ENCODE assay signal across 12 cellular contexts in genomic region chr12:94753071-94753779, GRCh38.
A peak's percentile ranks its signal among the peaks of the same experiment; 100 is the strongest.
DNase-seq lines count a peak whose midpoint lies in the region; ATAC-seq and TF ChIP-seq lines count a peak whose summit lies in the region.
"Had no signal": no experiment of that assay in that cellular context is flagged by ENCODE, and none has a peak within 500 bp of the region (broad histone marks: within the 10 kb centered on the region; RNA-seq: fewer than 3 reads in every experiment).

No MANE protein-coding gene starts in this region.

- H3K36me3 Mint-ChIP-seq in immature natural killer cell = no peaks in the 10 kb centered on the region

- peak; percentile 5 for TF ChIP-seq CTCF in astrocyte of the cerebellum (IDR thresholded peaks at IDR 0.05; ENCODE audit: low read depth, low read length, missing control alignments)

- in situ Hi-C loops in astrocyte of the cerebellum (cut with HindIII; ENCODE audit: low sequenced_read_pairs) = no loop called here

- H3K4me3 Mint-ChIP-seq in immature natural killer cell = peak overlapping the region in 1 of 5 donors; percentile 12
- H3K4me3 Mint-ChIP-seq: naive B cell had no signal

- ATAC-seq in sciatic nerve = peak; percentile 84
- no peak for ATAC-seq in HG03139 (IDR thresholded peaks at IDR 0.05; ENCODE audit: unreplicated experiment)

- intact Hi-C loops in sciatic nerve (cut with DNase I) = no loop called here

- H3K4me1 Mint-ChIP-seq in immature natural killer cell = peaks cover 10 to 17% of the 10 kb centered on the region in 2 donors

- peak; percentile 19 for DNase-seq in NCI-H2196 (lab: John Stamatoyannopoulos, UW; ENCODE audit: unreplicated experiment)
- DNase-seq in NCI-H2196 treated with DMSO at 0.1 percent for 48 hours (lab: John Stamatoyannopoulos, UW; ENCODE audit: unreplicated experiment) = no peak
- DNase-seq in astrocyte of the cerebellum (ENCODE audit: low read depth) = no peak
- peak; percentile 16 to 28 (median 27) for DNase-seq in immature natural killer cell
- DNase-seq in sciatic nerve (ENCODE audit: low spot score) = no peak
- no peak for DNase-seq in NCI-H345 treated with DMSO at 0.1 percent for 48 hours (lab: John Stamatoyannopoulos, UW; ENCODE audit: unreplicated experiment)
- DNase-seq in NCI-H187 (lab: John Stamatoyannopoulos, UW) = no peak
- DNase-seq: GOT3, Kasumi-1, naive B cell, NCI-H510A had no signal

- H3K9me3 Mint-ChIP-seq in immature natural killer cell = no peaks in the 10 kb centered on the region

- peak overlapping the region in 1 of 6 donors; percentile 62 for H3K27ac Mint-ChIP-seq in immature natural killer cell
- H3K27ac Mint-ChIP-seq: naive B cell had no signal

- peaks cover 3 to 15% (median 5%) of the 10 kb centered on the region in 3 donors for H3K27me3 Mint-ChIP-seq in immature natural killer cell (ENCODE audit: low read depth in 3 of 3)

- no peak overlapping the region for H3K4me3 ChIP-seq in astrocyte of the cerebellum (ENCODE audit: low read depth, low read length)

Comparison
In these comparisons a context has a peak if more than half of its experiments do, and no peak if none do; other contexts are left out.
1. DNase-seq: peak in NCI-H2196 (single experiment) and immature natural killer cell (3 of 3); none in NCI-H2196 treated with DMSO at 0.1 percent for 48 hours (single experiment), astrocyte of the cerebellum (single experiment), sciatic nerve (single experiment), NCI-H345 treated with DMSO at 0.1 percent for 48 hours (single experiment) and NCI-H187 (0 of 2).